ENCODE assay signal across 31 cellular contexts in the genomic region with DNA sequence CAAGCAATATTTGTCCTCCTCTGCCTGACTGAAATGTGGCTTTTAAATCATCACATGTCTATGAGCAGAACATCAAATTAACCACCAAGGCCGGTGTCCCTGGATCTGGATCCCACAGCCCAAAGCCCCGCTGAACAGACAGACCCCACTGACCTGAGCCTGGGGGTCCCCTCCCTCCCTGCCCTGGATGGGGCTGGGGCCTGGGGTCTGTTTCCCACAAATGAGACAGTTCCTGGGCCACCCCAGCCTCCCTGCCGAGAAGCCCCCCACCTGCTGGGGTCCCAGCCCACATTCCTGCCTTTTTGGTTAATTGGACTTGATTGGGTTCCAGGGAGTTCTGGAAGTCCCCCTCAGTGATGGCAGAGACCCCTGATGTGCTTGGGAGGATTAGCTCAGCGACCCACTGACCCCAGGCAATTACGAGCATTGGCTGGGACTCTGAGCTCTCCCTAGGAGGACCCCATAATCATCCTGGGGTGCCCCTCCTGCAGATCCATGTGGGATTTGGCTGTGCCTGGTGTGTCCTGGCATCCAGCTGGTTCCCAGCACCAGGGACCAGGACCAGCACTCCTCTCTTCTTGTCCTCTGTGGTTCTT.
"Had no signal": no experiment of that assay in that cellular context is flagged by ENCODE, and none has a peak within 500 bp of the region (broad histone marks: within the 10 kb centered on the region; RNA-seq: fewer than 3 reads in every experiment).

No MANE protein-coding gene starts in this region.

- H3K27me3 ChIP-seq: ascending aorta, breast epithelium, cardiac muscle cell, colonic mucosa had no signal

- ATAC-seq: activated CD4-positive, alpha-beta T cell treated with anti-CD3 and anti-CD28 coated beads for 36 hours; activated CD4-positive, CD25-positive, alpha-beta regulatory T cell treated with anti-CD3 and anti-CD28 coated beads, Interleukin-2, amount 50 U/mL, for 24 hours; activated CD8-positive, alpha-beta memory T cell treated with anti-CD3 and anti-CD28 coated beads, Interleukin-2, amount 10 ng/mL, durations not matched to agents 7 days and 5 days; activated CD8-positive, alpha-beta T cell treated with anti-CD3 and anti-CD28 coated beads, Interleukin-2, amount 10 ng/mL, durations not matched to agents 7 days and 5 days; activated naive CD4-positive, alpha-beta T cell treated with anti-CD3 and anti-CD28 coated beads, Interleukin-2, amount 50 U/mL, for 72 hours; esophagus mucosa; T-helper 17 cell had no signal

- DNase-seq: activated B cell treated with CpG ODN at 0.5 μM for 24 hours; activated CD4-positive, alpha-beta memory T cell treated with anti-CD3 and anti-CD28 coated beads for 36 hours; activated CD4-positive, alpha-beta T cell treated with anti-CD3 and anti-CD28 coated beads for 36 hours; activated CD4-positive, alpha-beta T cell treated with anti-CD3 and anti-CD28 coated beads, Interleukin-2, amount 10 ng/mL, durations not matched to agents 24 days and 14 days; activated CD8-positive, alpha-beta memory T cell treated with anti-CD3 and anti-CD28 coated beads, Interleukin-2, amount 10 ng/mL, durations not matched to agents 7 days and 5 days; activated CD8-positive, alpha-beta memory T cell treated with anti-CD3 and anti-CD28 coated beads, Interleukin-2, amount 50 U/mL, for 4 hours; activated CD8-positive, alpha-beta T cell treated with anti-CD3 and anti-CD28 coated beads, Interleukin-2, amount 10 ng/mL, durations not matched to agents 7 days and 5 days; activated gamma-delta T cell; activated naive CD4-positive, alpha-beta T cell; activated naive CD4-positive, alpha-beta T cell treated with anti-CD3 and anti-CD28 coated beads, Interleukin-2, amount 10 ng/mL, durations not matched to agents 7 days and 5 days; activated naive CD8-positive, alpha-beta T cell treated with anti-CD3 and anti-CD28 coated beads, Interleukin-2, amount 10 ng/mL, durations not matched to agents 7 days and 5 days; activated T-cell treated with anti-CD3 and anti-CD28 coated beads, Interleukin-2, amount 50 U/mL, for 1 hour; activated T-cell treated with anti-CD3 and anti-CD28 coated beads, Interleukin-2, amount 50 U/mL, for 48 hours; central memory CD4-positive, alpha-beta T cell; cerebellar nuclear complex; colonic mucosa; effector CD8-positive, alpha-beta T cell; foreskin fibroblast; T-helper 1 cell; T-helper 17 cell; T1000; WERI-Rb-1 had no signal

- H3K4me3 Mint-ChIP-seq: activated B cell treated with CpG ODN at 0.5 μM for 24 hours; activated CD4-positive, alpha-beta memory T cell treated with anti-CD3 and anti-CD28 coated beads for 36 hours; activated CD4-positive, alpha-beta T cell treated with anti-CD3 and anti-CD28 coated beads for 36 hours; activated CD4-positive, alpha-beta T cell treated with anti-CD3 and anti-CD28 coated beads, Interleukin-2, amount 10 ng/mL, durations not matched to agents 24 days and 14 days; activated CD8-positive, alpha-beta memory T cell treated with anti-CD3 and anti-CD28 coated beads, Interleukin-2, amount 10 ng/mL, durations not matched to agents 7 days and 5 days; activated CD8-positive, alpha-beta T cell treated with anti-CD3 and anti-CD28 coated beads, Interleukin-2, amount 10 ng/mL, durations not matched to agents 7 days and 5 days; activated naive CD4-positive, alpha-beta T cell treated with anti-CD3 and anti-CD28 coated beads, Interleukin-2, amount 10 ng/mL, durations not matched to agents 7 days and 5 days; activated naive CD8-positive, alpha-beta T cell treated with anti-CD3 and anti-CD28 coated beads, Interleukin-2, amount 10 ng/mL, durations not matched to agents 7 days and 5 days; activated T-helper 1 cell treated with anti-CD3 and anti-CD28 coated beads, Interleukin-12 subunit alpha, Interleukin-12 subunit beta, Interleukin-2, Interleukin-4 antibody, amounts not matched to agents 30 ng/mL and 10 ng/mL and 1 ng/mL, durations not matched to agents 14 hours and 24 hours and 36 hours; brain; T-helper 17 cell; T-helper 2 cell treated with Interferon-gamma antibody and Interleukin-4, amounts not matched to agents 5 μg/mL and 100 μg/mL, for 36 hours had no signal

- H3K9me3 Mint-ChIP-seq: activated B cell treated with CpG ODN at 0.5 μM for 24 hours; activated CD4-positive, alpha-beta memory T cell treated with anti-CD3 and anti-CD28 coated beads for 36 hours; activated CD4-positive, alpha-beta T cell treated with anti-CD3 and anti-CD28 coated beads, Interleukin-2, amount 10 ng/mL, durations not matched to agents 24 days and 14 days; activated naive CD4-positive, alpha-beta T cell treated with anti-CD3 and anti-CD28 coated beads, Interleukin-2, amount 10 ng/mL, durations not matched to agents 7 days and 5 days; activated naive CD4-positive, alpha-beta T cell treated with anti-CD3 and anti-CD28 coated beads, Interleukin-2, amount 50 U/mL, for 72 hours; activated naive CD8-positive, alpha-beta T cell treated with anti-CD3 and anti-CD28 coated beads, Interleukin-2, amount 10 ng/mL, durations not matched to agents 7 days and 5 days; activated T-helper 1 cell treated with anti-CD3 and anti-CD28 coated beads, Interleukin-12 subunit alpha, Interleukin-12 subunit beta, Interleukin-2, Interleukin-4 antibody, amounts not matched to agents 30 ng/mL and 10 ng/mL and 1 ng/mL, durations not matched to agents 14 hours and 24 hours and 36 hours; brain; T-helper 2 cell treated with Interferon-gamma antibody and Interleukin-4, amounts not matched to agents 5 μg/mL and 100 μg/mL, for 36 hours had no signal

- H3K4me3 ChIP-seq: ascending aorta, breast epithelium, cardiac muscle cell, colonic mucosa had no signal

- H3K36me3 ChIP-seq: breast epithelium, cardiac muscle cell, colonic mucosa had no signal

- H3K4me1 ChIP-seq: ascending aorta, breast epithelium, colonic mucosa had no signal

- H3K27ac ChIP-seq: ascending aorta, breast epithelium, cardiac muscle cell, colonic mucosa, WERI-Rb-1 had no signal

- H3K36me3 Mint-ChIP-seq: activated naive CD8-positive, alpha-beta T cell treated with anti-CD3 and anti-CD28 coated beads, Interleukin-2, amount 10 ng/mL, durations not matched to agents 7 days and 5 days had no signal

- H3K4me1 Mint-ChIP-seq: activated B cell treated with CpG ODN at 0.5 μM for 24 hours; activated CD4-positive, alpha-beta T cell treated with anti-CD3 and anti-CD28 coated beads for 36 hours; activated CD4-positive, alpha-beta T cell treated with anti-CD3 and anti-CD28 coated beads, Interleukin-2, amount 10 ng/mL, durations not matched to agents 24 days and 14 days; activated CD8-positive, alpha-beta memory T cell treated with anti-CD3 and anti-CD28 coated beads, Interleukin-2, amount 10 ng/mL, durations not matched to agents 7 days and 5 days; activated naive CD4-positive, alpha-beta T cell treated with anti-CD3 and anti-CD28 coated beads, Interleukin-2, amount 10 ng/mL, durations not matched to agents 7 days and 5 days; activated naive CD8-positive, alpha-beta T cell treated with anti-CD3 and anti-CD28 coated beads, Interleukin-2, amount 10 ng/mL, durations not matched to agents 7 days and 5 days; T-helper 17 cell had no signal

- H3K27me3 Mint-ChIP-seq: activated CD4-positive, alpha-beta memory T cell treated with anti-CD3 and anti-CD28 coated beads for 36 hours; activated naive CD8-positive, alpha-beta T cell treated with anti-CD3 and anti-CD28 coated beads, Interleukin-2, amount 10 ng/mL, durations not matched to agents 7 days and 5 days had no signal

- H3K9me3 ChIP-seq: ascending aorta, breast epithelium, colonic mucosa had no signal

- H3K27ac Mint-ChIP-seq: activated B cell treated with CpG ODN at 0.5 μM for 24 hours; activated CD4-positive, alpha-beta memory T cell treated with anti-CD3 and anti-CD28 coated beads for 36 hours; activated CD4-positive, alpha-beta T cell treated with anti-CD3 and anti-CD28 coated beads for 36 hours; activated CD4-positive, alpha-beta T cell treated with anti-CD3 and anti-CD28 coated beads, Interleukin-2, amount 10 ng/mL, durations not matched to agents 24 days and 14 days; activated CD8-positive, alpha-beta memory T cell treated with anti-CD3 and anti-CD28 coated beads, Interleukin-2, amount 10 ng/mL, durations not matched to agents 7 days and 5 days; activated CD8-positive, alpha-beta T cell treated with anti-CD3 and anti-CD28 coated beads, Interleukin-2, amount 10 ng/mL, durations not matched to agents 7 days and 5 days; activated naive CD4-positive, alpha-beta T cell treated with anti-CD3 and anti-CD28 coated beads, Interleukin-2, amount 10 ng/mL, durations not matched to agents 7 days and 5 days; activated naive CD8-positive, alpha-beta T cell treated with anti-CD3 and anti-CD28 coated beads, Interleukin-2, amount 10 ng/mL, durations not matched to agents 7 days and 5 days; activated T-helper 1 cell treated with anti-CD3 and anti-CD28 coated beads, Interleukin-12 subunit alpha, Interleukin-12 subunit beta, Interleukin-2, Interleukin-4 antibody, amounts not matched to agents 30 ng/mL and 10 ng/mL and 1 ng/mL, durations not matched to agents 14 hours and 24 hours and 36 hours; T-helper 17 cell; T-helper 2 cell treated with Interferon-gamma antibody and Interleukin-4, amounts not matched to agents 5 μg/mL and 100 μg/mL, for 36 hours had no signal
